17 cellular contexts compared by ENCODE assay signal in genomic region chr17:72438783-72439182, GRCh38.
DNase-seq lines count a peak whose midpoint lies in the region; ATAC-seq and TF ChIP-seq lines count a peak whose summit lies in the region.
"Had no signal": no experiment of that assay in that cellular context is flagged by ENCODE, and none has a peak within 500 bp of the region (broad histone marks: within the 10 kb centered on the region; RNA-seq: fewer than 3 reads in every experiment).

No MANE protein-coding gene starts in this region.

- TF ChIP-seq CTCF in Panc1 (IDR thresholded peaks at IDR 0.05) (no peak), osteoblast (IDR thresholded peaks at IDR 0.05; ENCODE audit: extremely low read depth, low read depth, low read length) (no peak)

- H3K27ac ChIP-seq in Panc1 (ENCODE audit: low read length): peak overlapping the region; percentile 52; the same call in 1 of the 2 replicates
- H3K27ac ChIP-seq in osteoblast (ENCODE audit: low read depth, low read length): no peak overlapping the region
- H3K27ac ChIP-seq: 22Rv1; BLaER1 treated with 17β-estradiol and CSF1 and Interleukin-3, amounts not matched to agents 10 nM and 100 nM; C4-2B had no signal

- in situ Hi-C loops in Panc1 (cut with HindIII; ENCODE audit: low pct_unique_long_range_greater_than_20kb, low sequenced_read_pairs): no loop called here

- POLR2A ChIA-PET in Panc1 (lab: Charles Lee): interaction anchor here (0.6 kb wide), 1 partner anchor 319 kb away, joined by 13 read pairs; no protein-coding TSS in a partner anchor

- H3K36me3 ChIP-seq in Panc1 (ENCODE audit: control insufficient read depth, insufficient read depth, low read length) (no peaks in the 10 kb centered on the region), osteoblast (ENCODE audit: insufficient read depth, low read length) (no peaks in the 10 kb centered on the region)
- H3K36me3 ChIP-seq: BLaER1 treated with 17β-estradiol and CSF1 and Interleukin-3, amounts not matched to agents 10 nM and 100 nM had no signal

- H3K4me3 ChIP-seq in Panc1 (ENCODE audit: low read depth in 2 of 2, low read length in 2 of 2): no peak overlapping the region
- no peak overlapping the region for H3K4me3 ChIP-seq in osteoblast (ENCODE audit: insufficient read depth, low read length)
- H3K4me3 ChIP-seq: A549; BLaER1 treated with 17β-estradiol and CSF1 and Interleukin-3, amounts not matched to agents 10 nM and 100 nM had no signal

- CTCF ChIA-PET in Panc1 (lab: Charles Lee): no interaction called here

- no TSS peak for BruUV-seq in Panc1 (replicated peaks; lab: Mats Ljungman, UMichigan)

- H3K4me2 ChIP-seq in osteoblast (ENCODE audit: insufficient read depth, low read length): no peak overlapping the region
- H3K4me2 ChIP-seq: A549; BLaER1 treated with 17β-estradiol and CSF1 and Interleukin-3, amounts not matched to agents 10 nM and 100 nM had no signal

- H3K27me3 ChIP-seq in Panc1 (ENCODE audit: control insufficient read depth, insufficient read depth, low read length) (no peaks in the 10 kb centered on the region), osteoblast (ENCODE audit: insufficient read depth, low read length) (no peaks in the 10 kb centered on the region)
- H3K27me3 ChIP-seq: BLaER1 treated with 17β-estradiol and CSF1 and Interleukin-3, amounts not matched to agents 10 nM and 100 nM had no signal

- DNase-seq in activated effector memory CD4-positive, alpha-beta T cell treated with anti-CD3 and anti-CD28 coated beads, Interleukin-2, amount 50 U/mL, for 16 hours: peak; percentile 22
- DNase-seq in activated effector memory CD4-positive, alpha-beta T cell treated with Interleukin-2 at 50 U/mL for 16 hours: no peak
- DNase-seq in Panc1 (ENCODE audit: low read depth, low spot score): no peak
- DNase-seq in osteoblast (ENCODE audit: insufficient read length, low spot score, missing footprints): peak; percentile 62
- no peak for DNase-seq in NCI-H345 treated with DMSO at 0.1 percent for 48 hours (lab: John Stamatoyannopoulos, UW; ENCODE audit: unreplicated experiment)
- DNase-seq: AML-193; Caco-2; Calu3; CD4-positive, alpha-beta T cell; CD8-positive, alpha-beta T cell; DMS79 treated with DMSO at 0.1 percent for 48 hours; GF-D8 had no signal

- H3K4me1 ChIP-seq in Panc1 (ENCODE audit: control insufficient read depth, insufficient read depth, low read length) (peaks cover 94% of the 10 kb centered on the region), osteoblast (ENCODE audit: insufficient read depth, low read length) (no peaks in the 10 kb centered on the region)

- no peaks in the 10 kb centered on the region for H3K9me3 ChIP-seq in Panc1 (ENCODE audit: control insufficient read depth, insufficient read depth, low read depth, low read length)
- H3K9me3 ChIP-seq in osteoblast (ENCODE audit: low read depth, low read length): no peaks in the 10 kb centered on the region
- H3K9me3 ChIP-seq: A549, Caco-2 had no signal

- H3K79me2 ChIP-seq in osteoblast (ENCODE audit: insufficient read depth, low read length): peaks cover 19% of the 10 kb centered on the region

- H4K20me1 ChIP-seq in osteoblast (ENCODE audit: insufficient read depth, low read length): peaks cover 12% of the 10 kb centered on the region
- H4K20me1 ChIP-seq: BLaER1 treated with 17β-estradiol and CSF1 and Interleukin-3, amounts not matched to agents 10 nM and 100 nM had no signal

- intact Hi-C loops in Panc1 (cut with micrococcal nuclease; ENCODE audit: unreplicated experiment): no loop called here

- H2AFZ ChIP-seq in osteoblast (ENCODE audit: low read length): no peak overlapping the region

- ATAC-seq in Panc1 (no peak), GM18907 (IDR thresholded peaks at IDR 0.05; ENCODE audit: unreplicated experiment) (no peak)
- ATAC-seq: A549; CD8-positive, alpha-beta T cell had no signal

Comparison
In these comparisons a context has a peak if more than half of its experiments do, and no peak if none do; other contexts are left out.
1. DNase-seq: peak in activated effector memory CD4-positive, alpha-beta T cell treated with anti-CD3 and anti-CD28 coated beads, Interleukin-2, amount 50 U/mL, for 16 hours (single experiment) and osteoblast (single experiment); none in activated effector memory CD4-positive, alpha-beta T cell treated with Interleukin-2 at 50 U/mL for 16 hours (single experiment), Panc1 (single experiment) and NCI-H345 treated with DMSO at 0.1 percent for 48 hours (single experiment).